Comparison of ENCODE assay signal across 1 cellular context in genomic region chr19:15469513-15470297, GRCh38.
TF ChIP-seq lines count a peak whose summit lies in the region.

No MANE protein-coding gene starts in this region.

TF ChIP-seq in GM12878, 131 proteins besides CTCF, POLR2A, EP300 and RAD21:
- TF ChIP-seq, protein P1, sequence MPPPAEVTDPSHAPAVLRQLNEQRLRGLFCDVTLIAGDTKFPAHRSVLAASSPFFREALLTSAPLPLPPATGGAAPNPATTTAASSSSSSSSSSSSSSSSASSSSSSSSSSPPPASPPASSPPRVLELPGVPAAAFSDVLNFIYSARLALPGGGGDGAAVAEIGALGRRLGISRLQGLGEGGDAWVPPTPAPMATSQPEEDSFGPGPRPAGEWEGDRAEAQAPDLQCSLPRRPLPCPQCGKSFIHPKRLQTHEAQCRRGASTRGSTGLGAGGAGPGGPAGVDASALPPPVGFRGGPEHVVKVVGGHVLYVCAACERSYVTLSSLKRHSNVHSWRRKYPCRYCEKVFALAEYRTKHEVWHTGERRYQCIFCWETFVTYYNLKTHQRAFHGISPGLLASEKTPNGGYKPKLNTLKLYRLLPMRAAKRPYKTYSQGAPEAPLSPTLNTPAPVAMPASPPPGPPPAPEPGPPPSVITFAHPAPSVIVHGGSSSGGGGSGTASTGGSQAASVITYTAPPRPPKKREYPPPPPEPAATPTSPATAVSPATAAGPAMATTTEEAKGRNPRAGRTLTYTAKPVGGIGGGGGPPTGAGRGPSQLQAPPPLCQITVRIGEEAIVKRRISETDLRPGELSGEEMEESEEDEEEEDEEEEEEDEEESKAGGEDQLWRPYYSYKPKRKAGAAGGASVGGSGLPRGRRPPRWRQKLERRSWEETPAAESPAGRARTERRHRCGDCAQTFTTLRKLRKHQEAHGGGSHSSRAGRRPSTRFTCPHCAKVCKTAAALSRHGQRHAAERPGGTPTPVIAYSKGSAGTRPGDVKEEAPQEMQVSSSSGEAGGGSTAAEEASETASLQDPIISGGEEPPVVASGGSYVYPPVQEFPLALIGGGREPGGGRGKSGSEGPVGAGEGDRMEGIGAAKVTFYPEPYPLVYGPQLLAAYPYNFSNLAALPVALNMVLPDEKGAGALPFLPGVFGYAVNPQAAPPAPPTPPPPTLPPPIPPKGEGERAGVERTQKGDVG (CRISPR knock-in tag; IDR thresholded peaks at IDR 0.05), result no peak
- no peak for TF ChIP-seq PML (IDR thresholded peaks at IDR 0.05; ENCODE audit: low read length)
- 0 out of 4 replicates have a peak, but pooled peaks of 1 of the 2 experiments have one; percentile 48 for TF ChIP-seq ETV6 (conservative IDR thresholded peaks at IDR 0.05 in 1 of 2, IDR thresholded peaks at IDR 0.05 in 1 of 2; ENCODE audit: borderline replicate concordance in 1 of 2, low read depth in 1 of 2)
- peak; percentile 80 for TF ChIP-seq HDAC6 (IDR thresholded peaks at IDR 0.05; ENCODE audit: unreplicated experiment)
- peak; percentile 76; the same call in 1 of the 2 replicates for TF ChIP-seq TCF3 (IDR thresholded peaks at IDR 0.05; ENCODE audit: borderline replicate concordance, insufficient read depth, low read depth, low read length)
- TF ChIP-seq EED (IDR thresholded peaks at IDR 0.05; ENCODE audit: low read depth), result no peak
- TF ChIP-seq ZNF384 (IDR thresholded peaks at IDR 0.05; ENCODE audit: borderline replicate concordance, low read depth, low read length), result no peak
- TF ChIP-seq, protein P2, sequence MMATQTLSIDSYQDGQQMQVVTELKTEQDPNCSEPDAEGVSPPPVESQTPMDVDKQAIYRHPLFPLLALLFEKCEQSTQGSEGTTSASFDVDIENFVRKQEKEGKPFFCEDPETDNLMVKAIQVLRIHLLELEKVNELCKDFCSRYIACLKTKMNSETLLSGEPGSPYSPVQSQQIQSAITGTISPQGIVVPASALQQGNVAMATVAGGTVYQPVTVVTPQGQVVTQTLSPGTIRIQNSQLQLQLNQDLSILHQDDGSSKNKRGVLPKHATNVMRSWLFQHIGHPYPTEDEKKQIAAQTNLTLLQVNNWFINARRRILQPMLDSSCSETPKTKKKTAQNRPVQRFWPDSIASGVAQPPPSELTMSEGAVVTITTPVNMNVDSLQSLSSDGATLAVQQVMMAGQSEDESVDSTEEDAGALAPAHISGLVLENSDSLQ (IDR thresholded peaks at IDR 0.05), result 0 out of 2 replicates have a peak, but pooled peaks have one; percentile 51
- no peak for TF ChIP-seq CREB1 (IDR thresholded peaks at IDR 0.05; ENCODE audit: low read depth)
- TF ChIP-seq TCF12 (IDR thresholded peaks at IDR 0.05; ENCODE audit: low read depth, low read length), result 0 out of 2 replicates have a peak, but pooled peaks have one; percentile 26
- TF ChIP-seq BHLHE40 (IDR thresholded peaks at IDR 0.05; ENCODE audit: borderline replicate concordance in 1 of 2, low read depth in 2 of 2, low read length in 1 of 2), result no peak
- TF ChIP-seq, protein P3, sequence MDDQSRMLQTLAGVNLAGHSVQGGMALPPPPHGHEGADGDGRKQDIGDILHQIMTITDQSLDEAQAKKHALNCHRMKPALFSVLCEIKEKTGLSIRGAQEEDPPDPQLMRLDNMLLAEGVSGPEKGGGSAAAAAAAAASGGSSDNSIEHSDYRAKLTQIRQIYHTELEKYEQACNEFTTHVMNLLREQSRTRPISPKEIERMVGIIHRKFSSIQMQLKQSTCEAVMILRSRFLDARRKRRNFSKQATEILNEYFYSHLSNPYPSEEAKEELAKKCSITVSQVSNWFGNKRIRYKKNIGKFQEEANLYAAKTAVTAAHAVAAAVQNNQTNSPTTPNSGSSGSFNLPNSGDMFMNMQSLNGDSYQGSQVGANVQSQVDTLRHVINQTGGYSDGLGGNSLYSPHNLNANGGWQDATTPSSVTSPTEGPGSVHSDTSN (IDR thresholded peaks at IDR 0.05; ENCODE audit: insufficient replicate concordance, low read depth, low read length), result peak; percentile 59
